8 cellular contexts compared by ENCODE assay signal in the genomic region with DNA sequence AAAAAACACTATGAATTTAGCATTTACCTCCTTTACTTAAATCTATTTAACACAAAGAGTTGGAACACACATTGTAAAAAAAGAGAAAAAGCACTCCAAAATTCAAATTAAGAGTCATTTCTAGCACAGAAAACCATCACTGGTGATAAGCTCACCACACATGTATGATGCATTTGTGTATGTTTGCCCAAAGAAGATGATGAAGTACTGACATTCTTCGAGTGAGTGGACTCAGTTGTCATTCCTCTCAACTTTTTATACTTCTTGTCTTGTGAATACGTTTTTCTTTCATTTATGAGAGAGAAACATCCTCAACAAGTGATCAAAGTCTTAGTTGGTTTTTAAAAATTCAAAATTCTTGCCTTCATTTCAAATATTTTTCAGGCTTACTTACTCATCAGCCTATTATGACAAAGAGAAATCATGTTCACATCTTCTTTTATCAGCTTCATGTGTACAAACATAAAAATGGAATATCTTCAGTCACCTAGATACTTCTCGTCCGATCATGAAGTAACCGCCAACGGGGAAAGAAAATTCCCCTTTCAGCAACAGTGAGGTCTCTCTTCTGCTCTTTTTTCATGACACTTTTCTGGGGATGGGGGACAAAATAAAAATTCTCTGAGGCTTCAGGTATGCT. TPM values are rescaled to one million over a fixed set of nuclear protein-coding genes. Genes with fewer than 3 reads are reported as not detected.
A peak's percentile ranks its signal among the peaks of the same experiment; 100 is the strongest.
DNase-seq lines count a peak whose midpoint lies in the region; ATAC-seq and TF ChIP-seq lines count a peak whose summit lies in the region.

No MANE protein-coding gene starts in this region.

- H3K27ac ChIP-seq in iPS-18a (ENCODE audit: low read length), result no peak overlapping the region
- H3K27ac ChIP-seq in body of pancreas, result no peak overlapping the region

- no peaks in the 10 kb centered on the region for H3K36me3 Mint-ChIP-seq in activated CD4-positive, alpha-beta T cell treated with anti-CD3 and anti-CD28 coated beads, Interleukin-2, amount 10 ng/mL, durations not matched to agents 7 days and 5 days (ENCODE audit: low read depth)
- no peaks in the 10 kb centered on the region for H3K36me3 Mint-ChIP-seq in activated T-helper 17 cell treated with anti-CD3 and anti-CD28 coated beads, Interleukin-2, amount 50 U/mL, for 72 hours (ENCODE audit: low read depth)
- H3K36me3 Mint-ChIP-seq in stimulated activated effector memory CD8-positive, alpha-beta T cell treated with anti-CD3 and anti-CD28 coated beads, Interleukin-12 subunit alpha, Interleukin-12 subunit beta, amount 100 ng/mL, for 72 hours, result no peaks in the 10 kb centered on the region

- no peaks in the 10 kb centered on the region for H3K9me3 Mint-ChIP-seq in activated CD4-positive, alpha-beta T cell treated with anti-CD3 and anti-CD28 coated beads, Interleukin-2, amount 10 ng/mL, durations not matched to agents 7 days and 5 days
- H3K9me3 Mint-ChIP-seq in activated T-helper 17 cell treated with anti-CD3 and anti-CD28 coated beads, Interleukin-2, amount 50 U/mL, for 72 hours, result no peaks in the 10 kb centered on the region
- H3K9me3 Mint-ChIP-seq in stimulated activated effector memory CD8-positive, alpha-beta T cell treated with anti-CD3 and anti-CD28 coated beads, Interleukin-12 subunit alpha, Interleukin-12 subunit beta, amount 100 ng/mL, for 72 hours, result no peaks in the 10 kb centered on the region

- TF ChIP-seq CTCF in body of pancreas (IDR thresholded peaks at IDR 0.05) (no peak), BE2C (IDR thresholded peaks at IDR 0.05; ENCODE audit: low read depth, low read length) (no peak)

- H3K9ac ChIP-seq in iPS-18a (ENCODE audit: low read length), result peak overlapping the region; percentile 71

- H3K4me1 Mint-ChIP-seq in activated CD4-positive, alpha-beta T cell treated with anti-CD3 and anti-CD28 coated beads, Interleukin-2, amount 10 ng/mL, durations not matched to agents 7 days and 5 days, result peaks cover 15% of the 10 kb centered on the region
- H3K4me1 Mint-ChIP-seq in activated T-helper 17 cell treated with anti-CD3 and anti-CD28 coated beads, Interleukin-2, amount 50 U/mL, for 72 hours, result peaks cover 13% of the 10 kb centered on the region
- H3K4me1 Mint-ChIP-seq in stimulated activated effector memory CD8-positive, alpha-beta T cell treated with anti-CD3 and anti-CD28 coated beads, Interleukin-12 subunit alpha, Interleukin-12 subunit beta, amount 100 ng/mL, for 72 hours, result peaks cover 27% of the 10 kb centered on the region

- no peak for ATAC-seq in activated T-helper 17 cell treated with anti-CD3 and anti-CD28 coated beads, Interleukin-2, amount 50 U/mL, for 72 hours (replicated peaks)
- ATAC-seq in stimulated activated effector memory CD8-positive, alpha-beta T cell treated with anti-CD3 and anti-CD28 coated beads, Interleukin-12 subunit alpha, Interleukin-12 subunit beta, amount 100 ng/mL, for 72 hours, result peak; percentile 29
- no peak for ATAC-seq in body of pancreas

- no peak for DNase-seq in activated CD4-positive, alpha-beta T cell treated with anti-CD3 and anti-CD28 coated beads, Interleukin-2, amount 10 ng/mL, durations not matched to agents 7 days and 5 days
- no peak for DNase-seq in activated CD4-positive, alpha-beta T cell treated with anti-CD3 and anti-CD28 coated beads, Interleukin-2, amount 50 U/mL, for 48 hours
- DNase-seq in stimulated activated effector memory CD8-positive, alpha-beta T cell treated with anti-CD3 and anti-CD28 coated beads, Interleukin-12 subunit alpha, Interleukin-12 subunit beta, amount 100 ng/mL, for 72 hours (ENCODE audit: low spot score in 2 of 2), result no peak
- DNase-seq in body of pancreas (no peak), BE2C (no peak), HuH-7 (ENCODE audit: low spot score) (no peak)

- H3K36me3 ChIP-seq in iPS-18a (ENCODE audit: control insufficient read depth, low read depth, low read length) (no peaks in the 10 kb centered on the region), body of pancreas (replicated peaks in 1 of 2; ENCODE audit: insufficient read depth in 1 of 2, low read depth in 2 of 2) (no peaks in the 10 kb centered on the region), BE2C (no peaks in the 10 kb centered on the region)

- POLR2A ChIA-PET in activated CD4-positive, alpha-beta T cell treated with anti-CD3 and anti-CD28 coated beads, Interleukin-2, amount 10 ng/mL, durations not matched to agents 7 days and 5 days (lab: Charles Lee), result no interaction called here

- H3K27me3 ChIP-seq in iPS-18a (ENCODE audit: control insufficient read depth, insufficient read depth, low read length), result no peaks in the 10 kb centered on the region
- H3K27me3 ChIP-seq in body of pancreas, result no peaks in the 10 kb centered on the region
- no peaks in the 10 kb centered on the region for H3K27me3 ChIP-seq in BE2C

- no peak for TF ChIP-seq POLR2A in body of pancreas (IDR thresholded peaks at IDR 0.05)

- H3K9me3 ChIP-seq in iPS-18a (ENCODE audit: control insufficient read depth, low read depth, low read length) (no peaks in the 10 kb centered on the region), body of pancreas (no peaks in the 10 kb centered on the region), BE2C (no peaks in the 10 kb centered on the region)

- H3K27ac Mint-ChIP-seq in activated CD4-positive, alpha-beta T cell treated with anti-CD3 and anti-CD28 coated beads, Interleukin-2, amount 10 ng/mL, durations not matched to agents 7 days and 5 days, result no peak overlapping the region
- no peak overlapping the region for H3K27ac Mint-ChIP-seq in activated T-helper 17 cell treated with anti-CD3 and anti-CD28 coated beads, Interleukin-2, amount 50 U/mL, for 72 hours
- H3K27ac Mint-ChIP-seq in stimulated activated effector memory CD8-positive, alpha-beta T cell treated with anti-CD3 and anti-CD28 coated beads, Interleukin-12 subunit alpha, Interleukin-12 subunit beta, amount 100 ng/mL, for 72 hours, result peak overlapping the region; percentile 14

- 42 to 45% methylated on average over 6 of the region's 6 CpGs for WGBS in body of pancreas, 2 donors

- H3K4me3 ChIP-seq in iPS-18a (ENCODE audit: low read length), result peak overlapping the region; percentile 88
- H3K4me3 ChIP-seq in body of pancreas, result no peak overlapping the region
- H3K4me3 ChIP-seq in BE2C (ENCODE audit: low read depth, low read length), result no peak overlapping the region; the same call in 1 of the 2 replicates

- H3K4me1 ChIP-seq in iPS-18a (ENCODE audit: control insufficient read depth, low read depth, low read length) (peaks cover 10% of the 10 kb centered on the region), body of pancreas (peaks cover 6% of the 10 kb centered on the region), BE2C (peaks cover 4% of the 10 kb centered on the region; the same call in 1 of the 2 replicates)

- intact Hi-C loops in body of pancreas (cut with DNase I), result no loop called here

- CTCF ChIA-PET in activated CD4-positive, alpha-beta T cell treated with anti-CD3 and anti-CD28 coated beads, Interleukin-2, amount 10 ng/mL, durations not matched to agents 7 days and 5 days (lab: Charles Lee), result no interaction called here

- peak overlapping the region; percentile 74 for H3K4me3 Mint-ChIP-seq in activated CD4-positive, alpha-beta T cell treated with anti-CD3 and anti-CD28 coated beads, Interleukin-2, amount 10 ng/mL, durations not matched to agents 7 days and 5 days
- H3K4me3 Mint-ChIP-seq in activated T-helper 17 cell treated with anti-CD3 and anti-CD28 coated beads, Interleukin-2, amount 50 U/mL, for 72 hours, result peak overlapping the region; percentile 91
- H3K4me3 Mint-ChIP-seq in stimulated activated effector memory CD8-positive, alpha-beta T cell treated with anti-CD3 and anti-CD28 coated beads, Interleukin-12 subunit alpha, Interleukin-12 subunit beta, amount 100 ng/mL, for 72 hours, result peak overlapping the region; percentile 95

- peaks cover 49% of the 10 kb centered on the region for H3K27me3 Mint-ChIP-seq in activated CD4-positive, alpha-beta T cell treated with anti-CD3 and anti-CD28 coated beads, Interleukin-2, amount 10 ng/mL, durations not matched to agents 7 days and 5 days
- H3K27me3 Mint-ChIP-seq in activated T-helper 17 cell treated with anti-CD3 and anti-CD28 coated beads, Interleukin-2, amount 50 U/mL, for 72 hours, result peaks cover 4% of the 10 kb centered on the region

RNA-seq across cellular contexts. Expression of gene DSEL, which starts 1.5 kb away (rescaled TPM):
- total RNA-seq in activated CD4-positive, alpha-beta T cell treated with anti-CD3 and anti-CD28 coated beads, Interleukin-2, amount 10 ng/mL, durations not matched to agents 7 days and 5 days, result under 1 TPM; 0.10 TPM
- total RNA-seq in activated T-helper 17 cell treated with anti-CD3 and anti-CD28 coated beads, Interleukin-2, amount 50 U/mL, for 72 hours, result under 1 TPM; 0.15 to 0.50 TPM
- total RNA-seq in body of pancreas, result 1 to 10 TPM; 4.2 to 5.9 TPM
- 0.69 TPM for polyA plus RNA-seq in BE2C (2012; ENCODE audit: insufficient read depth, insufficient read length, low read depth)
